8 cellular contexts compared by ENCODE assay signal in genomic region chr19:31350033-31350692, GRCh38.
DNase-seq lines count a peak whose midpoint lies in the region; ATAC-seq lines count a peak whose summit lies in the region.

No MANE protein-coding gene starts in this region.

- H3K27me3 Mint-ChIP-seq in stimulated activated naive B cell treated with anti-CD40 and anti-IgM and Interleukin-4, amounts not matched to agents 10 μg/mL and 1 μg/mL and 100 μg/mL, for 72 hours: peaks cover 66 to 82% of the 10 kb centered on the region in 2 donors

- ATAC-seq in stimulated activated naive B cell treated with anti-CD40 and anti-IgM and Interleukin-4, amounts not matched to agents 10 μg/mL and 1 μg/mL and 100 μg/mL, for 72 hours (replicated peaks): no peak
- no peak for ATAC-seq in GM19035 (IDR thresholded peaks at IDR 0.05; ENCODE audit: unreplicated experiment)

- H3K4me3 Mint-ChIP-seq in stimulated activated naive B cell treated with anti-CD40 and anti-IgM and Interleukin-4, amounts not matched to agents 10 μg/mL and 1 μg/mL and 100 μg/mL, for 72 hours: peak overlapping the region in 1 of 2 donors; percentile 70

- no peak overlapping the region for H3K27ac Mint-ChIP-seq in stimulated activated naive B cell treated with anti-CD40 and anti-IgM and Interleukin-4, amounts not matched to agents 10 μg/mL and 1 μg/mL and 100 μg/mL, for 72 hours

- no peaks in the 10 kb centered on the region for H3K9me3 ChIP-seq in effector memory CD4-positive, alpha-beta T cell (ENCODE audit: control insufficient read depth, low read length)
- no peaks in the 10 kb centered on the region for H3K9me3 ChIP-seq in mucosa of rectum (ENCODE audit: control insufficient read depth in 2 of 2, low read length in 2 of 2)

- peak overlapping the region in 1 of 2 donors; percentile 48 for H3K9ac ChIP-seq in mucosa of rectum (ENCODE audit: low read depth in 1 of 2, low read length in 2 of 2)

- peaks cover 5 to 10% of the 10 kb centered on the region in 2 donors for H3K36me3 Mint-ChIP-seq in stimulated activated naive B cell treated with anti-CD40 and anti-IgM and Interleukin-4, amounts not matched to agents 10 μg/mL and 1 μg/mL and 100 μg/mL, for 72 hours

- peaks cover 52% of the 10 kb centered on the region for H3K27me3 ChIP-seq in effector memory CD4-positive, alpha-beta T cell (replicated peaks; ENCODE audit: control insufficient read depth, insufficient read depth, low read length, poor library complexity, severe bottlenecking)
- H3K27me3 ChIP-seq in mucosa of rectum (ENCODE audit: control insufficient read depth in 2 of 2, insufficient read depth in 2 of 2, low read length in 2 of 2): peaks cover 28 to 44% of the 10 kb centered on the region in 2 donors

- DNase-seq in ACHN (peak; percentile 36), HuH-7.5 (ENCODE audit: low spot score) (peak; percentile 55), NCI-H748 (lab: John Stamatoyannopoulos, UW; ENCODE audit: unreplicated experiment) (no peak), DMS114 treated with DMSO at 0.1 percent for 48 hours (lab: John Stamatoyannopoulos, UW; ENCODE audit: unreplicated experiment) (no peak)
- no peak for DNase-seq in effector memory CD4-positive, alpha-beta T cell
- no peak for DNase-seq in stimulated activated naive B cell treated with anti-CD40 and anti-IgM and Interleukin-4, amounts not matched to agents 10 μg/mL and 1 μg/mL and 100 μg/mL, for 72 hours

- H3K4me3 ChIP-seq in effector memory CD4-positive, alpha-beta T cell (ENCODE audit: insufficient read depth, low read depth, low read length, poor library complexity, severe bottlenecking): peak overlapping the region; percentile 86
- peak overlapping the region; percentile 37 to 62 for H3K4me3 ChIP-seq in mucosa of rectum (ENCODE audit: low read length in 2 of 2)

- in situ Hi-C loops in ACHN (cut with HindIII; ENCODE audit: low pct_ligation_motif_present, low pct_unique_long_range_greater_than_20kb, low sequenced_read_pairs): no loop called here

- no peaks in the 10 kb centered on the region for H3K36me3 ChIP-seq in effector memory CD4-positive, alpha-beta T cell (ENCODE audit: control insufficient read depth, insufficient read depth, low read length)
- no peaks in the 10 kb centered on the region for H3K36me3 ChIP-seq in mucosa of rectum (ENCODE audit: control insufficient read depth in 2 of 2, insufficient read depth in 2 of 2, low read length in 2 of 2)

- peaks cover 18 to 23% of the 10 kb centered on the region in 2 donors for H3K4me1 Mint-ChIP-seq in stimulated activated naive B cell treated with anti-CD40 and anti-IgM and Interleukin-4, amounts not matched to agents 10 μg/mL and 1 μg/mL and 100 μg/mL, for 72 hours

- H3K9me3 Mint-ChIP-seq in stimulated activated naive B cell treated with anti-CD40 and anti-IgM and Interleukin-4, amounts not matched to agents 10 μg/mL and 1 μg/mL and 100 μg/mL, for 72 hours: no peaks in the 10 kb centered on the region

- H3K4me1 ChIP-seq in effector memory CD4-positive, alpha-beta T cell (ENCODE audit: control insufficient read depth, insufficient read depth, low read length, poor library complexity, severe bottlenecking): peaks cover 42% of the 10 kb centered on the region
- peaks cover 0 to 7% of the 10 kb centered on the region in 2 donors for H3K4me1 ChIP-seq in mucosa of rectum (ENCODE audit: control insufficient read depth in 2 of 2, insufficient read depth in 2 of 2, low read length in 2 of 2)

- H3K27ac ChIP-seq in effector memory CD4-positive, alpha-beta T cell (ENCODE audit: insufficient read depth, low read length, poor library complexity, severe bottlenecking): no peak overlapping the region
- H3K27ac ChIP-seq in mucosa of rectum (ENCODE audit: low read depth in 2 of 2, low read length in 2 of 2): peak overlapping the region; percentile 67 to 76

Comparison
In these comparisons a context has a peak if more than half of its experiments do, and no peak if none do; other contexts are left out.
1. DNase-seq: peak in ACHN (single experiment) and HuH-7.5 (single experiment); none in effector memory CD4-positive, alpha-beta T cell (0 of 3), NCI-H748 (single experiment), stimulated activated naive B cell treated with anti-CD40 and anti-IgM and Interleukin-4, amounts not matched to agents 10 μg/mL and 1 μg/mL and 100 μg/mL, for 72 hours (single experiment) and DMS114 treated with DMSO at 0.1 percent for 48 hours (single experiment).